13 cellular contexts compared by ENCODE assay signal in the genomic region with DNA sequence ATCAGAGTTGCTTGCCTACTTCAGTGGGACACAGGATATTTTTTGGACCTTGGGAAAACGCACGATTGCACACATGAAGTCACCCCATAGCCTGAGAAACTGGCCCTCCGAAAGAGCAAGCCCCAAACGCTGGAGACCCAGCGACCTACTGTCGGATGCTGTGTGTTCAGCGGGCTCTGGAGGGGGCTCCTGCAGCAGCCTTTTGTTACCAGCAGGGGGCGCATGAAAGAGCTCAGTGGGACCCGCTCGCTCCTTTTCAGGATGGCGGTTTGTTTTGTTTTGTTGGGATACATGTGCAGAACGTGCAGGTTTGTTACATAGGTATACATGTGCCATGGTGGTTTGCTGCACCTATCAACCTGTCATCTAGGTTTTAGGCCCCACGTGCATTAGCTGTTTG. TPM values are rescaled to one million over a fixed set of nuclear protein-coding genes. Genes with fewer than 3 reads are reported as not detected.
DNase-seq lines count a peak whose midpoint lies in the region; ATAC-seq and TF ChIP-seq lines count a peak whose summit lies in the region.
"Had no signal": no experiment of that assay in that cellular context is flagged by ENCODE, and none has a peak within 500 bp of the region (broad histone marks: within the 10 kb centered on the region; RNA-seq: fewer than 3 reads in every experiment).

No MANE protein-coding gene starts in this region.

- ATAC-seq in activated CD8-positive, alpha-beta memory T cell treated with anti-CD3 and anti-CD28 coated beads, Interleukin-2, amount 10 ng/mL, durations not matched to agents 7 days and 5 days, result no peak
- ATAC-seq in GM19324 (IDR thresholded peaks at IDR 0.05; ENCODE audit: low FRiP score, unreplicated experiment), result no peak
- no peak for ATAC-seq in HG03521 (IDR thresholded peaks at IDR 0.05; ENCODE audit: unreplicated experiment)

- DNase-seq in activated CD8-positive, alpha-beta memory T cell treated with anti-CD3 and anti-CD28 coated beads, Interleukin-2, amount 50 U/mL, for 48 hours, result peak; percentile 61
- no peak for DNase-seq in activated CD8-positive, alpha-beta memory T cell treated with anti-CD3 and anti-CD28 coated beads, Interleukin-2, amount 10 ng/mL, durations not matched to agents 7 days and 5 days
- DNase-seq in HFFc6 (no peak), chondrocyte (ENCODE audit: low spot score) (no peak), osteocyte (ENCODE audit: extremely low spot score, unreplicated experiment) (no peak), ecto neural progenitor cell (ENCODE audit: low spot score) (no peak)
- DNase-seq: CD4-positive, CD25-positive, alpha-beta regulatory T cell; dermis blood vessel endothelial cell; MV-4-11; stimulated activated naive CD4-positive, alpha-beta T cell had no signal

- no peak overlapping the region for H3K4me3 Mint-ChIP-seq in activated CD8-positive, alpha-beta memory T cell treated with anti-CD3 and anti-CD28 coated beads, Interleukin-2, amount 10 ng/mL, durations not matched to agents 7 days and 5 days
- H3K4me3 Mint-ChIP-seq in HFFc6 (no peak overlapping the region), chondrocyte (ENCODE audit: unreplicated experiment) (no peak overlapping the region), osteocyte (ENCODE audit: unreplicated experiment) (no peak overlapping the region)
- H3K4me3 Mint-ChIP-seq: CD4-positive, CD25-positive, alpha-beta regulatory T cell had no signal

- H3K36me3 Mint-ChIP-seq in activated CD8-positive, alpha-beta memory T cell treated with anti-CD3 and anti-CD28 coated beads, Interleukin-2, amount 10 ng/mL, durations not matched to agents 7 days and 5 days, result peaks cover 4% of the 10 kb centered on the region
- H3K36me3 Mint-ChIP-seq in HFFc6 (ENCODE audit: low read depth) (no peaks in the 10 kb centered on the region), chondrocyte (ENCODE audit: low read depth) (peaks cover 8% of the 10 kb centered on the region), osteocyte (ENCODE audit: unreplicated experiment) (no peaks in the 10 kb centered on the region)

- H3K9me3 Mint-ChIP-seq in activated CD8-positive, alpha-beta memory T cell treated with anti-CD3 and anti-CD28 coated beads, Interleukin-2, amount 10 ng/mL, durations not matched to agents 7 days and 5 days (ENCODE audit: low read depth), result no peaks in the 10 kb centered on the region
- H3K9me3 Mint-ChIP-seq in HFFc6, result no peaks in the 10 kb centered on the region
- H3K9me3 Mint-ChIP-seq in chondrocyte (ENCODE audit: low read depth), result no peaks in the 10 kb centered on the region
- no peaks in the 10 kb centered on the region for H3K9me3 Mint-ChIP-seq in osteocyte (ENCODE audit: unreplicated experiment)
- H3K9me3 Mint-ChIP-seq: activated T-helper 2 cell treated with anti-CD3 and anti-CD28 coated beads, Interferon-gamma antibody, Interleukin-2, Interleukin-4, amounts not matched to agents 10 μg/mL and 5 μg/mL and 100 μg/mL, durations not matched to agents 14 hours and 24 hours and 36 hours; CD4-positive, CD25-positive, alpha-beta regulatory T cell had no signal

- CTCF ChIA-PET in activated CD8-positive, alpha-beta memory T cell treated with anti-CD3 and anti-CD28 coated beads, Interleukin-2, amount 10 ng/mL, durations not matched to agents 7 days and 5 days (lab: Charles Lee), result interaction anchor here (0.9 to 7.1 kb wide), 4 partner anchors 11 to 217 kb away, joined by 3 to 65 read pairs (median 6); no protein-coding TSS in a partner anchor

- TF ChIP-seq CTCF in HFFc6 (IDR thresholded peaks at IDR 0.05) (peak; percentile 76), chondrocyte (IDR thresholded peaks at IDR 0.05) (peak; percentile 67), osteocyte (IDR thresholded peaks at IDR 0.05) (peak; percentile 36)

- H3K4me1 Mint-ChIP-seq in activated CD8-positive, alpha-beta memory T cell treated with anti-CD3 and anti-CD28 coated beads, Interleukin-2, amount 10 ng/mL, durations not matched to agents 7 days and 5 days, result no peaks in the 10 kb centered on the region
- H3K4me1 Mint-ChIP-seq in HFFc6 (ENCODE audit: low read depth) (no peaks in the 10 kb centered on the region), chondrocyte (ENCODE audit: low read depth) (no peaks in the 10 kb centered on the region), osteocyte (ENCODE audit: unreplicated experiment) (peaks cover 3% of the 10 kb centered on the region)
- H3K4me1 Mint-ChIP-seq: CD4-positive, CD25-positive, alpha-beta regulatory T cell had no signal

- H3K27me3 Mint-ChIP-seq in activated CD8-positive, alpha-beta memory T cell treated with anti-CD3 and anti-CD28 coated beads, Interleukin-2, amount 10 ng/mL, durations not matched to agents 7 days and 5 days, result no peaks in the 10 kb centered on the region
- H3K27me3 Mint-ChIP-seq in HFFc6 (ENCODE audit: insufficient read depth) (peaks cover 2% of the 10 kb centered on the region; the same call in 1 of the 2 replicates), chondrocyte (ENCODE audit: low read depth) (no peaks in the 10 kb centered on the region), osteocyte (ENCODE audit: unreplicated experiment) (peaks cover 8% of the 10 kb centered on the region)
- H3K27me3 Mint-ChIP-seq: CD4-positive, CD25-positive, alpha-beta regulatory T cell had no signal

- no peak overlapping the region for H3K27ac Mint-ChIP-seq in activated CD8-positive, alpha-beta memory T cell treated with anti-CD3 and anti-CD28 coated beads, Interleukin-2, amount 10 ng/mL, durations not matched to agents 7 days and 5 days
- no peak overlapping the region for H3K27ac Mint-ChIP-seq in HFFc6
- no peak overlapping the region for H3K27ac Mint-ChIP-seq in chondrocyte (ENCODE audit: unreplicated experiment)
- no peak overlapping the region for H3K27ac Mint-ChIP-seq in osteocyte (ENCODE audit: unreplicated experiment)
- H3K27ac Mint-ChIP-seq: activated T-helper 2 cell treated with anti-CD3 and anti-CD28 coated beads, Interferon-gamma antibody, Interleukin-2, Interleukin-4, amounts not matched to agents 10 μg/mL and 5 μg/mL and 100 μg/mL, durations not matched to agents 14 hours and 24 hours and 36 hours; CD4-positive, CD25-positive, alpha-beta regulatory T cell had no signal

RNA-seq across cellular contexts. Expression of gene MYH3, which starts 28.4 kb away (rescaled TPM):
- total RNA-seq in activated CD8-positive, alpha-beta memory T cell treated with anti-CD3 and anti-CD28 coated beads, Interleukin-2, amount 10 ng/mL, durations not matched to agents 7 days and 5 days, result 1 to 10 TPM; 4.1 to 4.3 TPM
- 1 to 10 TPM in 1 of 6 experiments, under 1 TPM in 5; 0.28 to 1.5 (median 0.50) TPM for total RNA-seq in HFFc6 (2021; fragmentation: NEBNext Ultra II Directional; extraction: Animal tissue kit (Norgen Biotek cat#: 25700))
- 3.0 to 3.5 TPM (median 3.2 TPM) in 3 replicates for total RNA-seq in chondrocyte
- 2.4 and 3.2 TPM in 2 replicates for total RNA-seq in osteocyte
